1 cellular context compared by ENCODE assay signal in genomic region chr7:148987010-148987750, GRCh38.
TF ChIP-seq lines count a peak whose summit lies in the region.

No MANE protein-coding gene starts in this region.

TF ChIP-seq in HepG2, 621 proteins besides CTCF, POLR2A, EP300 and RAD21 (continued from another document and continues in another):
- TF ChIP-seq SNAPC4 (CRISPR knock-in tag; IDR thresholded peaks at IDR 0.05) (peak; percentile 100), ZNF317 (CRISPR knock-in tag; IDR thresholded peaks at IDR 0.05) (no peak), ZNF792 (CRISPR knock-in tag; IDR thresholded peaks at IDR 0.05) (peak; percentile 50; the same call in 1 of the 2 replicates), PHF21A (CRISPR knock-in tag; IDR thresholded peaks at IDR 0.05) (peak; percentile 62; the same call in 1 of the 2 replicates), TGIF2 (CRISPR knock-in tag; IDR thresholded peaks at IDR 0.05) (0 out of 2 replicates have a peak, but pooled peaks have one; percentile 21), RFXAP (CRISPR knock-in tag; IDR thresholded peaks at IDR 0.05; ENCODE audit: borderline replicate concordance) (peak; percentile 81; the same call in 1 of the 2 replicates), ZNF501 (CRISPR knock-in tag; IDR thresholded peaks at IDR 0.05) (peak; percentile 69; the same call in 1 of the 2 replicates), POLR2AphosphoS5 (IDR thresholded peaks at IDR 0.05; ENCODE audit: low read depth, low read length) (peak; percentile 50; the same call in 1 of the 2 replicates), ZNF383 (CRISPR knock-in tag; IDR thresholded peaks at IDR 0.05; ENCODE audit: borderline replicate concordance) (0 out of 2 replicates have a peak, but pooled peaks have one; percentile 11), ARID4A (CRISPR knock-in tag; IDR thresholded peaks at IDR 0.05; ENCODE audit: borderline replicate concordance) (peak; percentile 55; the same call in 1 of the 2 replicates), SSRP1 (CRISPR knock-in tag; IDR thresholded peaks at IDR 0.05) (0 out of 2 replicates have a peak, but pooled peaks have one; percentile 66), SNAPC5 (CRISPR knock-in tag; IDR thresholded peaks at IDR 0.05; ENCODE audit: borderline replicate concordance) (peak; percentile 100), ZNF749 (CRISPR knock-in tag; IDR thresholded peaks at IDR 0.05; ENCODE audit: borderline replicate concordance) (no peak), NCOR1 (IDR thresholded peaks at IDR 0.05; ENCODE audit: borderline replicate concordance, low read length) (0 out of 2 replicates have a peak, but pooled peaks have one; percentile 27), NONO (IDR thresholded peaks at IDR 0.05) (no peak), NONO (CRISPR knock-in tag; conservative IDR thresholded peaks at IDR 0.05) (no peak), KDM2A (CRISPR knock-in tag; IDR thresholded peaks at IDR 0.05; ENCODE audit: borderline replicate concordance, low read depth) (0 out of 2 replicates have a peak, but pooled peaks have one; percentile 23), SMAD3 (CRISPR knock-in tag; IDR thresholded peaks at IDR 0.05) (no peak), ZBTB7B (CRISPR knock-in tag; IDR thresholded peaks at IDR 0.05) (0 out of 2 replicates have a peak, but pooled peaks have one; percentile 30)
- TF ChIP-seq, protein P1, sequence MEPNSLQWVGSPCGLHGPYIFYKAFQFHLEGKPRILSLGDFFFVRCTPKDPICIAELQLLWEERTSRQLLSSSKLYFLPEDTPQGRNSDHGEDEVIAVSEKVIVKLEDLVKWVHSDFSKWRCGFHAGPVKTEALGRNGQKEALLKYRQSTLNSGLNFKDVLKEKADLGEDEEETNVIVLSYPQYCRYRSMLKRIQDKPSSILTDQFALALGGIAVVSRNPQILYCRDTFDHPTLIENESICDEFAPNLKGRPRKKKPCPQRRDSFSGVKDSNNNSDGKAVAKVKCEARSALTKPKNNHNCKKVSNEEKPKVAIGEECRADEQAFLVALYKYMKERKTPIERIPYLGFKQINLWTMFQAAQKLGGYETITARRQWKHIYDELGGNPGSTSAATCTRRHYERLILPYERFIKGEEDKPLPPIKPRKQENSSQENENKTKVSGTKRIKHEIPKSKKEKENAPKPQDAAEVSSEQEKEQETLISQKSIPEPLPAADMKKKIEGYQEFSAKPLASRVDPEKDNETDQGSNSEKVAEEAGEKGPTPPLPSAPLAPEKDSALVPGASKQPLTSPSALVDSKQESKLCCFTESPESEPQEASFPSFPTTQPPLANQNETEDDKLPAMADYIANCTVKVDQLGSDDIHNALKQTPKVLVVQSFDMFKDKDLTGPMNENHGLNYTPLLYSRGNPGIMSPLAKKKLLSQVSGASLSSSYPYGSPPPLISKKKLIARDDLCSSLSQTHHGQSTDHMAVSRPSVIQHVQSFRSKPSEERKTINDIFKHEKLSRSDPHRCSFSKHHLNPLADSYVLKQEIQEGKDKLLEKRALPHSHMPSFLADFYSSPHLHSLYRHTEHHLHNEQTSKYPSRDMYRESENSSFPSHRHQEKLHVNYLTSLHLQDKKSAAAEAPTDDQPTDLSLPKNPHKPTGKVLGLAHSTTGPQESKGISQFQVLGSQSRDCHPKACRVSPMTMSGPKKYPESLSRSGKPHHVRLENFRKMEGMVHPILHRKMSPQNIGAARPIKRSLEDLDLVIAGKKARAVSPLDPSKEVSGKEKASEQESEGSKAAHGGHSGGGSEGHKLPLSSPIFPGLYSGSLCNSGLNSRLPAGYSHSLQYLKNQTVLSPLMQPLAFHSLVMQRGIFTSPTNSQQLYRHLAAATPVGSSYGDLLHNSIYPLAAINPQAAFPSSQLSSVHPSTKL (CRISPR knock-in tag; IDR thresholded peaks at IDR 0.05), result peak; percentile 13; the same call in 1 of the 2 replicates
- TF ChIP-seq, protein P2, sequence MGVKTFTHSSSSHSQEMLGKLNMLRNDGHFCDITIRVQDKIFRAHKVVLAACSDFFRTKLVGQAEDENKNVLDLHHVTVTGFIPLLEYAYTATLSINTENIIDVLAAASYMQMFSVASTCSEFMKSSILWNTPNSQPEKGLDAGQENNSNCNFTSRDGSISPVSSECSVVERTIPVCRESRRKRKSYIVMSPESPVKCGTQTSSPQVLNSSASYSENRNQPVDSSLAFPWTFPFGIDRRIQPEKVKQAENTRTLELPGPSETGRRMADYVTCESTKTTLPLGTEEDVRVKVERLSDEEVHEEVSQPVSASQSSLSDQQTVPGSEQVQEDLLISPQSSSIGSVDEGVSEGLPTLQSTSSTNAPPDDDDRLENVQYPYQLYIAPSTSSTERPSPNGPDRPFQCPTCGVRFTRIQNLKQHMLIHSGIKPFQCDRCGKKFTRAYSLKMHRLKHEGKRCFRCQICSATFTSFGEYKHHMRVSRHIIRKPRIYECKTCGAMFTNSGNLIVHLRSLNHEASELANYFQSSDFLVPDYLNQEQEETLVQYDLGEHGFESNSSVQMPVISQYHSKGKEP (CRISPR knock-in tag; IDR thresholded peaks at IDR 0.05), result no peak
- TF ChIP-seq, protein P3, sequence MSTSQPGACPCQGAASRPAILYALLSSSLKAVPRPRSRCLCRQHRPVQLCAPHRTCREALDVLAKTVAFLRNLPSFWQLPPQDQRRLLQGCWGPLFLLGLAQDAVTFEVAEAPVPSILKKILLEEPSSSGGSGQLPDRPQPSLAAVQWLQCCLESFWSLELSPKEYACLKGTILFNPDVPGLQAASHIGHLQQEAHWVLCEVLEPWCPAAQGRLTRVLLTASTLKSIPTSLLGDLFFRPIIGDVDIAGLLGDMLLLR (CRISPR knock-in tag; IDR thresholded peaks at IDR 0.05), result no peak
- TF ChIP-seq, protein P4, sequence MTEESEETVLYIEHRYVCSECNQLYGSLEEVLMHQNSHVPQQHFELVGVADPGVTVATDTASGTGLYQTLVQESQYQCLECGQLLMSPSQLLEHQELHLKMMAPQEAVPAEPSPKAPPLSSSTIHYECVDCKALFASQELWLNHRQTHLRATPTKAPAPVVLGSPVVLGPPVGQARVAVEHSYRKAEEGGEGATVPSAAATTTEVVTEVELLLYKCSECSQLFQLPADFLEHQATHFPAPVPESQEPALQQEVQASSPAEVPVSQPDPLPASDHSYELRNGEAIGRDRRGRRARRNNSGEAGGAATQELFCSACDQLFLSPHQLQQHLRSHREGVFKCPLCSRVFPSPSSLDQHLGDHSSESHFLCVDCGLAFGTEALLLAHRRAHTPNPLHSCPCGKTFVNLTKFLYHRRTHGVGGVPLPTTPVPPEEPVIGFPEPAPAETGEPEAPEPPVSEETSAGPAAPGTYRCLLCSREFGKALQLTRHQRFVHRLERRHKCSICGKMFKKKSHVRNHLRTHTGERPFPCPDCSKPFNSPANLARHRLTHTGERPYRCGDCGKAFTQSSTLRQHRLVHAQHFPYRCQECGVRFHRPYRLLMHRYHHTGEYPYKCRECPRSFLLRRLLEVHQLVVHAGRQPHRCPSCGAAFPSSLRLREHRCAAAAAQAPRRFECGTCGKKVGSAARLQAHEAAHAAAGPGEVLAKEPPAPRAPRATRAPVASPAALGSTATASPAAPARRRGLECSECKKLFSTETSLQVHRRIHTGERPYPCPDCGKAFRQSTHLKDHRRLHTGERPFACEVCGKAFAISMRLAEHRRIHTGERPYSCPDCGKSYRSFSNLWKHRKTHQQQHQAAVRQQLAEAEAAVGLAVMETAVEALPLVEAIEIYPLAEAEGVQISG (CRISPR knock-in tag; IDR thresholded peaks at IDR 0.05), result peak; percentile 28; the same call in 1 of the 2 replicates
- TF ChIP-seq, protein P5, sequence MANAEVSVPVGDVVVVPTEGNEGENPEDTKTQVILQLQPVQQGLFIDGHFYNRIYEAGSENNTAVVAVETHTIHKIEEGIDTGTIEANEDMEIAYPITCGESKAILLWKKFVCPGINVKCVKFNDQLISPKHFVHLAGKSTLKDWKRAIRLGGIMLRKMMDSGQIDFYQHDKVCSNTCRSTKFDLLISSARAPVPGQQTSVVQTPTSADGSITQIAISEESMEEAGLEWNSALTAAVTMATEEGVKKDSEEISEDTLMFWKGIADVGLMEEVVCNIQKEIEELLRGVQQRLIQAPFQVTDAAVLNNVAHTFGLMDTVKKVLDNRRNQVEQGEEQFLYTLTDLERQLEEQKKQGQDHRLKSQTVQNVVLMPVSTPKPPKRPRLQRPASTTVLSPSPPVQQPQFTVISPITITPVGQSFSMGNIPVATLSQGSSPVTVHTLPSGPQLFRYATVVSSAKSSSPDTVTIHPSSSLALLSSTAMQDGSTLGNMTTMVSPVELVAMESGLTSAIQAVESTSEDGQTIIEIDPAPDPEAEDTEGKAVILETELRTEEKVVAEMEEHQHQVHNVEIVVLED (CRISPR knock-in tag; IDR thresholded peaks at IDR 0.05; ENCODE audit: borderline replicate concordance), result no peak; the same call in 1 of the 2 replicates
- TF ChIP-seq, protein P6, sequence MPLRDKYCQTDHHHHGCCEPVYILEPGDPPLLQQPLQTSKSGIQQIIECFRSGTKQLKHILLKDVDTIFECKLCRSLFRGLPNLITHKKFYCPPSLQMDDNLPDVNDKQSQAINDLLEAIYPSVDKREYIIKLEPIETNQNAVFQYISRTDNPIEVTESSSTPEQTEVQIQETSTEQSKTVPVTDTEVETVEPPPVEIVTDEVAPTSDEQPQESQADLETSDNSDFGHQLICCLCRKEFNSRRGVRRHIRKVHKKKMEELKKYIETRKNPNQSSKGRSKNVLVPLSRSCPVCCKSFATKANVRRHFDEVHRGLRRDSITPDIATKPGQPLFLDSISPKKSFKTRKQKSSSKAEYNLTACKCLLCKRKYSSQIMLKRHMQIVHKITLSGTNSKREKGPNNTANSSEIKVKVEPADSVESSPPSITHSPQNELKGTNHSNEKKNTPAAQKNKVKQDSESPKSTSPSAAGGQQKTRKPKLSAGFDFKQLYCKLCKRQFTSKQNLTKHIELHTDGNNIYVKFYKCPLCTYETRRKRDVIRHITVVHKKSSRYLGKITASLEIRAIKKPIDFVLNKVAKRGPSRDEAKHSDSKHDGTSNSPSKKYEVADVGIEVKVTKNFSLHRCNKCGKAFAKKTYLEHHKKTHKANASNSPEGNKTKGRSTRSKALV (CRISPR knock-in tag; IDR thresholded peaks at IDR 0.05), result peak; percentile 49; the same call in 1 of the 2 replicates
- TF ChIP-seq, protein P7, sequence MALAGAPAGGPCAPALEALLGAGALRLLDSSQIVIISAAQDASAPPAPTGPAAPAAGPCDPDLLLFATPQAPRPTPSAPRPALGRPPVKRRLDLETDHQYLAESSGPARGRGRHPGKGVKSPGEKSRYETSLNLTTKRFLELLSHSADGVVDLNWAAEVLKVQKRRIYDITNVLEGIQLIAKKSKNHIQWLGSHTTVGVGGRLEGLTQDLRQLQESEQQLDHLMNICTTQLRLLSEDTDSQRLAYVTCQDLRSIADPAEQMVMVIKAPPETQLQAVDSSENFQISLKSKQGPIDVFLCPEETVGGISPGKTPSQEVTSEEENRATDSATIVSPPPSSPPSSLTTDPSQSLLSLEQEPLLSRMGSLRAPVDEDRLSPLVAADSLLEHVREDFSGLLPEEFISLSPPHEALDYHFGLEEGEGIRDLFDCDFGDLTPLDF (CRISPR knock-in tag; IDR thresholded peaks at IDR 0.05), result peak; percentile 44
